In genomic region chr5:139341689-139342422, GRCh38 we compare ENCODE assay signal across 8 cellular contexts. TPM values are rescaled to one million over a fixed set of nuclear protein-coding genes. Genes with fewer than 3 reads are reported as not detected.
DNase-seq lines count a peak whose midpoint lies in the region; ATAC-seq, FAIRE-seq and TF ChIP-seq lines count a peak whose summit lies in the region.

TSS of gene PAIP2 (plus strand) at chr5:139341854. CDS start at chr5:139363785, 21,931 bp downstream.

- ATAC-seq in GM18907 (IDR thresholded peaks at IDR 0.05; ENCODE audit: unreplicated experiment): peak; percentile 90
- ATAC-seq in HG03159 (IDR thresholded peaks at IDR 0.05; ENCODE audit: unreplicated experiment): peak; percentile 85

- no peaks in the 10 kb centered on the region for H3K36me3 ChIP-seq in bronchial epithelial cell (ENCODE audit: control insufficient read depth, insufficient read depth, low read length)

- H3K27me3 ChIP-seq in bronchial epithelial cell (ENCODE audit: control insufficient read depth, insufficient read depth, low read length): no peaks in the 10 kb centered on the region

- peak; percentile 94 for DNase-seq in AG08396 (ENCODE audit: low spot score)
- peak; percentile 94 for DNase-seq in NCI-H2227 treated with DMSO at 0.1 percent for 48 hours (lab: John Stamatoyannopoulos, UW)
- peak; percentile 92 for DNase-seq in bronchial epithelial cell (ENCODE audit: low read depth)
- peak; percentile 94 for DNase-seq in iPS-NIHi7 (ENCODE audit: extremely low spot score)
- DNase-seq in smooth muscle cell of the brain vasculature (ENCODE audit: low read depth, low spot score): peak; percentile 97

- no peak for FAIRE-seq in bronchial epithelial cell (lab: Jason Lieb, UNC)

- TF ChIP-seq CTCF in WI38 (IDR thresholded peaks at IDR 0.05; ENCODE audit: low read depth, low read length) (peak; percentile 51), bronchial epithelial cell (IDR thresholded peaks at IDR 0.05; ENCODE audit: insufficient read depth, low read length, severe bottlenecking) (peak; percentile 87)

- H3K4me3 ChIP-seq in WI38 (ENCODE audit: low read depth, low read length) (peak within 1 kb of the TSS; percentile 99), bronchial epithelial cell (ENCODE audit: low read depth, low read length) (peak within 1 kb of the TSS; percentile 100)

RNA-seq across cellular contexts. Expression of gene PAIP2, which starts in this region (rescaled TPM):
- total RNA-seq in bronchial epithelial cell: 68.7 and 80.3 TPM in 2 replicates

Comparison
In these comparisons a context has a peak if more than half of its experiments do, and no peak if none do; other contexts are left out.
1. Peak in every context shown above with its lines: DNase-seq, ATAC-seq and H3K4me3 ChIP-seq.